In genomic region chr1:95652423-95652958, GRCh38 we compare ENCODE assay signal across 25 cellular contexts.
"Had no signal": no experiment of that assay in that cellular context is flagged by ENCODE, and none has a peak within 500 bp of the region (broad histone marks: within the 10 kb centered on the region; RNA-seq: fewer than 3 reads in every experiment).

No MANE protein-coding gene starts in this region.

- H3K9me3 ChIP-seq: colonic mucosa, esophagus muscularis mucosa, prostate gland, right atrium auricular region, stomach, testis, tibial artery had no signal

- H3K4me3 ChIP-seq: colonic mucosa, esophagus muscularis mucosa, lung, prostate gland, right atrium auricular region, stomach, testis, tibial artery had no signal

- H3K4me1 Mint-ChIP-seq: immature natural killer cell; memory B cell; natural killer cell; stimulated activated effector memory CD8-positive, alpha-beta T cell treated with anti-CD3 and anti-CD28 coated beads, Interleukin-12 subunit alpha, Interleukin-12 subunit beta, amount 100 ng/mL, for 72 hours had no signal

- ATAC-seq: foreskin keratinocyte; left lobe of liver; natural killer cell; sciatic nerve; stimulated activated effector memory CD8-positive, alpha-beta T cell treated with anti-CD3 and anti-CD28 coated beads, Interleukin-12 subunit alpha, Interleukin-12 subunit beta, amount 100 ng/mL, for 72 hours had no signal

- H3K36me3 Mint-ChIP-seq: immature natural killer cell; memory B cell; natural killer cell; stimulated activated effector memory CD8-positive, alpha-beta T cell treated with anti-CD3 and anti-CD28 coated beads, Interleukin-12 subunit alpha, Interleukin-12 subunit beta, amount 100 ng/mL, for 72 hours; type B pancreatic cell had no signal

- H3K27me3 Mint-ChIP-seq: dendritic cell treated with granulocyte-macrophage colony-stimulating factor and Interleukin-4, amounts not matched to agents 40 ng/mL and 50 ng/mL, for 4 days; memory B cell; type B pancreatic cell had no signal

- H3K36me3 ChIP-seq: colonic mucosa, esophagus muscularis mucosa, prostate gland, right atrium auricular region, stomach, tibial artery had no signal

- H3K9me3 Mint-ChIP-seq: memory B cell; stimulated activated effector memory CD8-positive, alpha-beta T cell treated with anti-CD3 and anti-CD28 coated beads, Interleukin-12 subunit alpha, Interleukin-12 subunit beta, amount 100 ng/mL, for 72 hours; type B pancreatic cell had no signal

- DNase-seq: colonic mucosa; effector memory CD4-positive, alpha-beta T cell; foreskin keratinocyte; hypothalamus; immature natural killer cell; islet precursor cell; kidney glomerular epithelial cell; natural killer cell; nucleus accumbens; stimulated activated CD4-positive, alpha-beta T cell treated with anti-CD3 and anti-CD28 coated beads, Interleukin-2, amount 100 ng/mL, for 24 hours; stimulated activated CD4-positive, alpha-beta T cell treated with anti-CD3 and anti-CD28 coated beads, Interleukin-4, amount 100 ng/mL, for 24 hours; stimulated activated naive CD4-positive, alpha-beta T cell treated with Interleukin-2 at 50 U/mL for 16 hours; stomach; testis; tibial artery had no signal

- H3K4me1 ChIP-seq: colonic mucosa, esophagus muscularis mucosa, prostate gland, right atrium auricular region, stomach, testis, tibial artery had no signal

- H3K27ac ChIP-seq: colonic mucosa, esophagus muscularis mucosa, foreskin keratinocyte, prostate gland, right atrium auricular region, stomach, testis, tibial artery had no signal

- H3K4me3 Mint-ChIP-seq: dendritic cell treated with granulocyte-macrophage colony-stimulating factor and Interleukin-4, amounts not matched to agents 40 ng/mL and 50 ng/mL, for 4 days; immature natural killer cell; memory B cell; natural killer cell; stimulated activated effector memory CD8-positive, alpha-beta T cell treated with anti-CD3 and anti-CD28 coated beads, Interleukin-12 subunit alpha, Interleukin-12 subunit beta, amount 100 ng/mL, for 72 hours; type B pancreatic cell had no signal

- H3K27me3 ChIP-seq: colonic mucosa, esophagus muscularis mucosa, right atrium auricular region, stomach, testis had no signal

- H3K27ac Mint-ChIP-seq: dendritic cell treated with granulocyte-macrophage colony-stimulating factor and Interleukin-4, amounts not matched to agents 40 ng/mL and 50 ng/mL, for 4 days; immature natural killer cell; memory B cell; natural killer cell; stimulated activated effector memory CD8-positive, alpha-beta T cell treated with anti-CD3 and anti-CD28 coated beads, Interleukin-12 subunit alpha, Interleukin-12 subunit beta, amount 100 ng/mL, for 72 hours; type B pancreatic cell had no signal
